ENCODE assay signal across 1 cellular context in the genomic region with DNA sequence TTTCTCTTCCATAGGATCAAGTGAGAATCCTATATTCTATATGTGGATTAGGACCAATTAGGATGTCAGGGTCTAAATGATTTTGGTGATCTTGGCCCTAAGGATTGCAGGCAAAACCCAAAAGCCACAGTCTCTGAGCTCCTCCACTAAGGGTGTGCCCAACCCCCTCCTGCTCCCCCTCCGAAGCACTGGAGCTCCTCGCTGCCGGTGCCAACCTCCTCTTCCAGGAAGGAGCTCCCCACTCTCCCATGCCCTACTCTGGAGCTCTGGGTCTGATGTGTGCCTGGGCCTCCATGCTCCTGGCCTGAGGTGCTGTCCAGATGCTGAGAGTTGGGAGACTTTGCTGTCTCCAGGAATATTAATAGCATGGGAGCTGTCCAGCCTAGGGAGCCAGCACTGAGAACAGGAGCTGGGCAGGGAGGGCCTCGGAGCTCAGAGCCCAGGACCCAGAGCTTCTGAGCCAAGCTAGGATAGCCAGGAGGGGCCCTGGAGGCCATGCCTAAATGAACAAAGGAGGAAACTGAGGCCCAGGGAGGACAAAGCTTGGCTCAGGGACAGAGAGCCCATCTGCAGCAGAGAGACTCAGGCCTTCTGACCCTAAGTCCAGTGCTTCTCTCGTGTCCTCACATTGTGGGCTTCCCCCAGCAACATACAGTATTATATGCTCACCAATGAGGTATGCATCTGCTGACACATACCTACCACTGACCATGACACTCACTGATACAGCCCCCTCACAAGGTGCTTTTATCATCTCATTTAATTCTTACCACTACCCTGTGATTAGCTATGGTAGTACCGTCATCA.
TF ChIP-seq lines count a peak whose summit lies in the region.

No MANE protein-coding gene starts in this region.

TF ChIP-seq in HepG2, 621 proteins besides CTCF, POLR2A, EP300 and RAD21 (continued from another document and continues in another):
- peak; percentile 45; the same call in 1 of the 2 replicates for TF ChIP-seq MYC (CRISPR knock-in tag; IDR thresholded peaks at IDR 0.05; ENCODE audit: borderline replicate concordance)
- TF ChIP-seq KLF6 (CRISPR knock-in tag; IDR thresholded peaks at IDR 0.05) = peak; percentile 94
- no peak for TF ChIP-seq SIN3B (IDR thresholded peaks at IDR 0.05; ENCODE audit: low read length)
- TF ChIP-seq, protein P1, sequence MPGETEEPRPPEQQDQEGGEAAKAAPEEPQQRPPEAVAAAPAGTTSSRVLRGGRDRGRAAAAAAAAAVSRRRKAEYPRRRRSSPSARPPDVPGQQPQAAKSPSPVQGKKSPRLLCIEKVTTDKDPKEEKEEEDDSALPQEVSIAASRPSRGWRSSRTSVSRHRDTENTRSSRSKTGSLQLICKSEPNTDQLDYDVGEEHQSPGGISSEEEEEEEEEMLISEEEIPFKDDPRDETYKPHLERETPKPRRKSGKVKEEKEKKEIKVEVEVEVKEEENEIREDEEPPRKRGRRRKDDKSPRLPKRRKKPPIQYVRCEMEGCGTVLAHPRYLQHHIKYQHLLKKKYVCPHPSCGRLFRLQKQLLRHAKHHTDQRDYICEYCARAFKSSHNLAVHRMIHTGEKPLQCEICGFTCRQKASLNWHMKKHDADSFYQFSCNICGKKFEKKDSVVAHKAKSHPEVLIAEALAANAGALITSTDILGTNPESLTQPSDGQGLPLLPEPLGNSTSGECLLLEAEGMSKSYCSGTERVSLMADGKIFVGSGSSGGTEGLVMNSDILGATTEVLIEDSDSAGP (CRISPR knock-in tag; IDR thresholded peaks at IDR 0.05; ENCODE audit: borderline replicate concordance) = no peak
- peak; percentile 81; the same call in 1 of the 2 replicates for TF ChIP-seq ZNF766 (CRISPR knock-in tag; IDR thresholded peaks at IDR 0.05; ENCODE audit: borderline replicate concordance)
- peak; percentile 83; the same call in 1 of the 2 replicates for TF ChIP-seq ZNF83 (CRISPR knock-in tag; IDR thresholded peaks at IDR 0.05; ENCODE audit: borderline replicate concordance)
- 0 out of 2 replicates have a peak, but pooled peaks have one; percentile 55 for TF ChIP-seq MTF1 (CRISPR knock-in tag; IDR thresholded peaks at IDR 0.05)
- no peak for TF ChIP-seq NBN (conservative IDR thresholded peaks at IDR 0.05)
- TF ChIP-seq RXRA (CRISPR knock-in tag; IDR thresholded peaks at IDR 0.05) = 0 out of 2 replicates have a peak, but pooled peaks have one; percentile 33
- peak; percentile 84; the same call in 1 of the 2 replicates for TF ChIP-seq TEF (CRISPR knock-in tag; IDR thresholded peaks at IDR 0.05)
- TF ChIP-seq ZNF652 (CRISPR knock-in tag; IDR thresholded peaks at IDR 0.05; ENCODE audit: borderline replicate concordance, low read depth) = peak; percentile 23; the same call in 1 of the 2 replicates
- peak; percentile 93 for TF ChIP-seq ZFP36L1 (CRISPR knock-in tag; IDR thresholded peaks at IDR 0.05)
- TF ChIP-seq ELF1 (CRISPR knock-in tag; IDR thresholded peaks at IDR 0.05) = peak; percentile 50; the same call in 1 of the 2 replicates
- TF ChIP-seq ZFP1 (CRISPR knock-in tag; IDR thresholded peaks at IDR 0.05) = peak; percentile 72; the same call in 1 of the 2 replicates
- TF ChIP-seq PRDM10 (CRISPR knock-in tag; IDR thresholded peaks at IDR 0.05; ENCODE audit: low read depth) = peak; percentile 68; the same call in 1 of the 2 replicates
- 0 out of 2 replicates have a peak, but pooled peaks have one; percentile 26 for TF ChIP-seq ZFY (CRISPR knock-in tag; IDR thresholded peaks at IDR 0.05)
- 0 out of 2 replicates have a peak, but pooled peaks have one; percentile 52 for TF ChIP-seq GLMP (CRISPR knock-in tag; IDR thresholded peaks at IDR 0.05; ENCODE audit: borderline replicate concordance)
- no peak for TF ChIP-seq NFE2L2 (IDR thresholded peaks at IDR 0.05; ENCODE audit: low read length)
- peak; percentile 95 for TF ChIP-seq ZBTB26 (CRISPR knock-in tag; IDR thresholded peaks at IDR 0.05; ENCODE audit: borderline replicate concordance)
- peak; percentile 94; the same call in 1 of the 2 replicates for TF ChIP-seq KLF11 (CRISPR knock-in tag; IDR thresholded peaks at IDR 0.05)
- TF ChIP-seq NFE2 (CRISPR knock-in tag; IDR thresholded peaks at IDR 0.05) = peak; percentile 64; the same call in 1 of the 2 replicates
- no peak for TF ChIP-seq ZNF207 (IDR thresholded peaks at IDR 0.05; ENCODE audit: borderline replicate concordance)
- TF ChIP-seq TFE3 (CRISPR knock-in tag; IDR thresholded peaks at IDR 0.05) = peak; percentile 89
- no peak for TF ChIP-seq ZNF484 (CRISPR knock-in tag; IDR thresholded peaks at IDR 0.05; ENCODE audit: borderline replicate concordance, low read depth)
- peak; percentile 95 for TF ChIP-seq SAP130 (CRISPR knock-in tag; IDR thresholded peaks at IDR 0.05; ENCODE audit: low read depth)
- peak; percentile 98 for TF ChIP-seq ZNF607 (CRISPR knock-in tag; IDR thresholded peaks at IDR 0.05; ENCODE audit: borderline replicate concordance)
- TF ChIP-seq MLXIP (CRISPR knock-in tag; IDR thresholded peaks at IDR 0.05; ENCODE audit: borderline replicate concordance) = no peak
- TF ChIP-seq GABPA (IDR thresholded peaks at IDR 0.05; ENCODE audit: low read depth, low read length) = no peak
- no peak for TF ChIP-seq GABPA (CRISPR knock-in tag; IDR thresholded peaks at IDR 0.05; ENCODE audit: low read depth)
- no peak for TF ChIP-seq GLI4 (CRISPR knock-in tag; IDR thresholded peaks at IDR 0.05; ENCODE audit: borderline replicate concordance)
- peak; percentile 60 for TF ChIP-seq TEAD3 (CRISPR knock-in tag; optimal IDR thresholded peaks at IDR 0.05; ENCODE audit: borderline replicate concordance)
- peak; percentile 76; the same call in 1 of the 2 replicates for TF ChIP-seq SIX4 (CRISPR knock-in tag; IDR thresholded peaks at IDR 0.05)
- TF ChIP-seq NFYB (CRISPR knock-in tag; IDR thresholded peaks at IDR 0.05) = no peak
- TF ChIP-seq ZSCAN21 (CRISPR knock-in tag; IDR thresholded peaks at IDR 0.05; ENCODE audit: borderline replicate concordance) = 0 out of 2 replicates have a peak, but pooled peaks have one; percentile 66
- TF ChIP-seq ZFP90 (CRISPR knock-in tag; IDR thresholded peaks at IDR 0.05; ENCODE audit: borderline replicate concordance) = peak; percentile 92
- TF ChIP-seq ZMYM4 (CRISPR knock-in tag; IDR thresholded peaks at IDR 0.05) = no peak
- TF ChIP-seq GABPB1 (CRISPR knock-in tag; IDR thresholded peaks at IDR 0.05) = peak; percentile 16; the same call in 1 of the 2 replicates
- 0 out of 2 replicates have a peak, but pooled peaks have one; percentile 21 for TF ChIP-seq ZBTB38 (CRISPR knock-in tag; IDR thresholded peaks at IDR 0.05)
- TF ChIP-seq ZMAT3 (CRISPR knock-in tag; conservative IDR thresholded peaks at IDR 0.05) = peak; percentile 93; the same call in 1 of the 2 replicates
- peak; percentile 51; the same call in 1 of the 2 replicates for TF ChIP-seq ZNF574 (CRISPR knock-in tag; IDR thresholded peaks at IDR 0.05)
- peak; percentile 59; the same call in 1 of the 2 replicates for TF ChIP-seq HDAC1 (CRISPR knock-in tag; IDR thresholded peaks at IDR 0.05)
